In the genomic region with DNA sequence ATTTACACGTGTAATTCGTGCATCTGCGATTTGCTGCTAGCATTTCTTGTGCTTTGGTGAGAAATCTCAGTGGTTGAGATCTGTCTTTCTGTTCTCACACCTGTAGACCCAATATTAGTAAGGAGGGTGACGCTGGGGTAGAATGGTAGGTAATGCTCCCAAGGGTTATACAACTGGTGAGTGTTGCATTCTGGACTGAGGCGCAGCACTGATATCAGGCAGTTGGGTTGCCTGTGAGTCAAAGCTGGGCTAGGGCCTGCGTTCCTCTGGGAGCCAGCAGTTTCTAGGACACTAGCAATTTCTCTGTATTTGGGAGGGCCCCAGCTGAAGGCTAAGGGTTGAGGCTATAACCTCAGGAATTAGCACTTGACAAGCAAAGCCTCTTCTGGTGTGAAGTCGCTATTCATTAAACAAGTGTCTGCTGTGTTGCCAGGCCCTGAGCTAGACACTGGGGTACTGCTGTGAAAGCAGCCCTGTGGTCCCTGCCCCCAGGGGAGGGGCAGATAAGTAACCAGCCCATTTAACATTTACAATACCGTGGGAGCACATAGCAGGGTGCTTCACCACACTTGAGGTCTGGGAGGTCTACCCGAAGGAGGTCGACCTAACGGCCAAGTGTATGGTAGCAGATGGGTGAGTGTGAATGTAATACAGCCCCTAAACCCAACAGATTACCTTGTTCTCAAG, we compare ENCODE assay signal across 9 cellular contexts. TPM values are rescaled to one million over a fixed set of nuclear protein-coding genes. Genes with fewer than 3 reads are reported as not detected.
A peak's percentile ranks its signal among the peaks of the same experiment; 100 is the strongest.
DNase-seq lines count a peak whose midpoint lies in the region; ATAC-seq and TF ChIP-seq lines count a peak whose summit lies in the region.
"Had no signal": no experiment of that assay in that cellular context is flagged by ENCODE, and none has a peak within 500 bp of the region (broad histone marks: within the 10 kb centered on the region; RNA-seq: fewer than 3 reads in every experiment).

No MANE protein-coding gene starts in this region.

- peaks cover 99% of the 10 kb centered on the region for H3K79me2 ChIP-seq in osteoblast (ENCODE audit: insufficient read depth, low read length)

- intact Hi-C loops in adrenal gland (cut with DNase I) = no loop called here

- in situ Hi-C loops in G401 (cut with HindIII; ENCODE audit: low sequenced_read_pairs) = no loop called here

- H2AFZ ChIP-seq in osteoblast (ENCODE audit: low read length) = no peak overlapping the region

- ATAC-seq in GM19035 (IDR thresholded peaks at IDR 0.05; ENCODE audit: unreplicated experiment) (peak; percentile 61), HG02870 (IDR thresholded peaks at IDR 0.05; ENCODE audit: unreplicated experiment) (peak; percentile 76)

- H3K4me3 ChIP-seq in adrenal gland = no peak overlapping the region
- no peak overlapping the region for H3K4me3 ChIP-seq in osteoblast (ENCODE audit: insufficient read depth, low read length)
- H3K4me3 ChIP-seq: HAP-1 had no signal

- no peaks in the 10 kb centered on the region for H3K9me3 ChIP-seq in adrenal gland (replicated peaks in 1 of 3)
- no peaks in the 10 kb centered on the region for H3K9me3 ChIP-seq in osteoblast (ENCODE audit: low read depth, low read length)
- H3K9me3 ChIP-seq: HAP-1 had no signal

- peak overlapping the region; percentile 35 for H3K4me2 ChIP-seq in osteoblast (ENCODE audit: insufficient read depth, low read length)

- 47 to 61% (median 52%) methylated on average over 6 to 11 of the region's 11 CpGs for WGBS in adrenal gland, 4 donors

- peaks cover 70 to 94% of the 10 kb centered on the region in 2 donors for H3K4me1 ChIP-seq in adrenal gland (replicated peaks in 1 of 2)
- H3K4me1 ChIP-seq in osteoblast (ENCODE audit: insufficient read depth, low read length) = peaks cover 38% of the 10 kb centered on the region
- H3K4me1 ChIP-seq: HAP-1 had no signal

- TF ChIP-seq POLR2A in adrenal gland (IDR thresholded peaks at IDR 0.05) = peak in 1 of 2 donors; percentile 67

- DNase-seq in adrenal gland (peak; percentile 61 to 90 (median 81)), osteoblast (ENCODE audit: insufficient read length, low spot score, missing footprints) (peak; percentile 90), NCI-H510A (lab: John Stamatoyannopoulos, UW) (no peak), G401 (ENCODE audit: low spot score) (no peak), NCI-H2196 treated with DMSO at 0.1 percent for 48 hours (lab: John Stamatoyannopoulos, UW; ENCODE audit: unreplicated experiment) (no peak)
- no peak for DNase-seq in activated effector memory CD4-positive, alpha-beta T cell treated with Interleukin-2 at 50 U/mL for 16 hours

- H3K27me3 ChIP-seq in adrenal gland (no peaks in the 10 kb centered on the region), osteoblast (ENCODE audit: insufficient read depth, low read length) (no peaks in the 10 kb centered on the region)

- peaks cover 96% of the 10 kb centered on the region for H4K20me1 ChIP-seq in osteoblast (ENCODE audit: insufficient read depth, low read length)

- TF ChIP-seq CTCF in adrenal gland (IDR thresholded peaks at IDR 0.05) = no peak
- TF ChIP-seq CTCF in osteoblast (IDR thresholded peaks at IDR 0.05; ENCODE audit: extremely low read depth, low read depth, low read length) = no peak

- H3K36me3 ChIP-seq in adrenal gland (replicated peaks in 1 of 2) (no peaks in the 10 kb centered on the region), osteoblast (ENCODE audit: insufficient read depth, low read length) (no peaks in the 10 kb centered on the region)
- H3K36me3 ChIP-seq: HAP-1 had no signal

- H3K27ac ChIP-seq in adrenal gland (peak overlapping the region; percentile 28 to 84 (median 49)), osteoblast (ENCODE audit: low read depth, low read length) (peak overlapping the region; percentile 44)

RNA-seq across cellular contexts. Expression of a gene that starts 28.7 kb away (rescaled TPM):
- 100 to 1,000 TPM; 105 to 209 (median 157) TPM for total RNA-seq in adrenal gland
- 100 to 1,000 TPM in 1 of 3 donors, 10 to 100 TPM in 2; 30.5 to 152 (median 55.7) TPM for polyA plus RNA-seq in adrenal gland
- total RNA-seq in osteoblast = 115 and 124 TPM in 2 replicates
- total RNA-seq in G401 (2014; rRNA removed; shearing (Covaris generic)) = 25.3 and 28.8 TPM in 2 replicates

Comparison
In these comparisons a context has a peak if more than half of its experiments do, and no peak if none do; other contexts are left out.
1. DNase-seq: peak in adrenal gland (7 of 7) and osteoblast (single experiment); none in NCI-H510A (single experiment), activated effector memory CD4-positive, alpha-beta T cell treated with Interleukin-2 at 50 U/mL for 16 hours (single experiment), G401 (single experiment) and NCI-H2196 treated with DMSO at 0.1 percent for 48 hours (single experiment).